26 cellular contexts compared by ENCODE assay signal in genomic region chr7:133295484-133295883, GRCh38.
"Had no signal": no experiment of that assay in that cellular context is flagged by ENCODE, and none has a peak within 500 bp of the region (broad histone marks: within the 10 kb centered on the region; RNA-seq: fewer than 3 reads in every experiment).

No MANE protein-coding gene starts in this region.

- H3K9me3 ChIP-seq: gastrocnemius medialis, heart right ventricle had no signal

- H3K9me3 Mint-ChIP-seq: activated CD4-positive, alpha-beta memory T cell treated with anti-CD3 and anti-CD28 coated beads for 36 hours; activated CD4-positive, alpha-beta T cell treated with anti-CD3 and anti-CD28 coated beads, Interleukin-2, amount 10 ng/mL, durations not matched to agents 24 days and 14 days; central memory CD8-positive, alpha-beta T cell; endodermal cell had no signal

- H3K4me1 Mint-ChIP-seq: activated CD4-positive, alpha-beta T cell treated with anti-CD3 and anti-CD28 coated beads, Interleukin-2, amount 10 ng/mL, durations not matched to agents 24 days and 14 days had no signal

- H3K27me3 Mint-ChIP-seq: activated CD4-positive, alpha-beta memory T cell treated with anti-CD3 and anti-CD28 coated beads for 36 hours; activated CD4-positive, alpha-beta T cell treated with anti-CD3 and anti-CD28 coated beads for 36 hours; activated CD4-positive, alpha-beta T cell treated with anti-CD3 and anti-CD28 coated beads, Interleukin-2, amount 10 ng/mL, durations not matched to agents 24 days and 14 days; activated CD8-positive, alpha-beta memory T cell treated with anti-CD3 and anti-CD28 coated beads, Interleukin-2, amount 10 ng/mL, durations not matched to agents 7 days and 5 days; activated naive CD8-positive, alpha-beta T cell; central memory CD8-positive, alpha-beta T cell had no signal

- H3K4me3 ChIP-seq: gastrocnemius medialis, heart right ventricle had no signal

- ATAC-seq: activated CD4-positive, alpha-beta T cell treated with anti-CD3 and anti-CD28 coated beads for 36 hours; activated CD8-positive, alpha-beta memory T cell treated with anti-CD3 and anti-CD28 coated beads, Interleukin-2, amount 10 ng/mL, durations not matched to agents 7 days and 5 days; activated CD8-positive, alpha-beta T cell treated with anti-CD3 and anti-CD28 coated beads, Interleukin-2, amount 10 ng/mL, durations not matched to agents 7 days and 5 days; esophagus mucosa; foreskin keratinocyte; gastrocnemius medialis; heart right ventricle had no signal

- H3K36me3 ChIP-seq: brain microvascular endothelial cell, gastrocnemius medialis had no signal

- H3K4me3 Mint-ChIP-seq: activated CD4-positive, alpha-beta memory T cell treated with anti-CD3 and anti-CD28 coated beads for 36 hours; activated CD4-positive, alpha-beta T cell treated with anti-CD3 and anti-CD28 coated beads for 36 hours; activated CD4-positive, alpha-beta T cell treated with anti-CD3 and anti-CD28 coated beads, Interleukin-2, amount 10 ng/mL, durations not matched to agents 24 days and 14 days; activated CD8-positive, alpha-beta memory T cell treated with anti-CD3 and anti-CD28 coated beads, Interleukin-2, amount 10 ng/mL, durations not matched to agents 7 days and 5 days; activated CD8-positive, alpha-beta T cell treated with anti-CD3 and anti-CD28 coated beads, Interleukin-2, amount 10 ng/mL, durations not matched to agents 7 days and 5 days; activated naive CD8-positive, alpha-beta T cell; central memory CD8-positive, alpha-beta T cell; endodermal cell had no signal

- H3K4me1 ChIP-seq: foreskin keratinocyte had no signal

- DNase-seq: activated CD4-positive, alpha-beta memory T cell treated with anti-CD3 and anti-CD28 coated beads for 36 hours; activated CD4-positive, alpha-beta T cell treated with anti-CD3 and anti-CD28 coated beads for 36 hours; activated CD4-positive, alpha-beta T cell treated with anti-CD3 and anti-CD28 coated beads, Interleukin-2, amount 10 ng/mL, durations not matched to agents 24 days and 14 days; activated CD4-positive, CD25-positive, alpha-beta regulatory T cell; activated CD4-positive, CD25-positive, alpha-beta regulatory T cell treated with anti-CD3 and anti-CD28 coated beads, Interleukin-2, amount 50 U/mL, for 72 hours; activated CD8-positive, alpha-beta memory T cell treated with anti-CD3 and anti-CD28 coated beads, Interleukin-2, amount 10 ng/mL, durations not matched to agents 7 days and 5 days; activated CD8-positive, alpha-beta memory T cell treated with anti-CD3 and anti-CD28 coated beads, Interleukin-2, amount 50 U/mL, for 4 hours; activated CD8-positive, alpha-beta T cell treated with anti-CD3 and anti-CD28 coated beads, Interleukin-2, amount 10 ng/mL, durations not matched to agents 7 days and 5 days; activated gamma-delta T cell treated with Interleukin-2 at 50 U/mL for 16 hours; activated naive CD4-positive, alpha-beta T cell treated with anti-CD3 and anti-CD28 coated beads, Interleukin-2, amount 50 U/mL, for 16 hours; activated naive CD4-positive, alpha-beta T cell treated with Interleukin-2 at 50 U/mL for 16 hours; activated T-cell treated with anti-CD3 and anti-CD28 coated beads, Interleukin-2, amount 50 U/mL, for 1 hour; activated T-cell treated with anti-CD3 and anti-CD28 coated beads, Interleukin-2, amount 50 U/mL, for 48 hours; amniotic stem cell; anterior cingulate cortex; brain microvascular endothelial cell; cortex of kidney; effector CD8-positive, alpha-beta T cell; endodermal cell; foreskin keratinocyte; gastrocnemius medialis; heart right ventricle; T-helper 2 cell had no signal

- H3K27ac ChIP-seq: brain microvascular endothelial cell, foreskin keratinocyte, gastrocnemius medialis, heart right ventricle had no signal

- H3K27ac Mint-ChIP-seq: activated CD4-positive, alpha-beta memory T cell treated with anti-CD3 and anti-CD28 coated beads for 36 hours; activated CD4-positive, alpha-beta T cell treated with anti-CD3 and anti-CD28 coated beads for 36 hours; activated CD4-positive, alpha-beta T cell treated with anti-CD3 and anti-CD28 coated beads, Interleukin-2, amount 10 ng/mL, durations not matched to agents 24 days and 14 days; activated CD8-positive, alpha-beta memory T cell treated with anti-CD3 and anti-CD28 coated beads, Interleukin-2, amount 10 ng/mL, durations not matched to agents 7 days and 5 days; activated CD8-positive, alpha-beta T cell treated with anti-CD3 and anti-CD28 coated beads, Interleukin-2, amount 10 ng/mL, durations not matched to agents 7 days and 5 days; activated naive CD8-positive, alpha-beta T cell; endodermal cell had no signal

- H3K27me3 ChIP-seq: brain microvascular endothelial cell, foreskin keratinocyte, gastrocnemius medialis, heart right ventricle had no signal
